ENCODE assay signal across 8 cellular contexts in the genomic region with DNA sequence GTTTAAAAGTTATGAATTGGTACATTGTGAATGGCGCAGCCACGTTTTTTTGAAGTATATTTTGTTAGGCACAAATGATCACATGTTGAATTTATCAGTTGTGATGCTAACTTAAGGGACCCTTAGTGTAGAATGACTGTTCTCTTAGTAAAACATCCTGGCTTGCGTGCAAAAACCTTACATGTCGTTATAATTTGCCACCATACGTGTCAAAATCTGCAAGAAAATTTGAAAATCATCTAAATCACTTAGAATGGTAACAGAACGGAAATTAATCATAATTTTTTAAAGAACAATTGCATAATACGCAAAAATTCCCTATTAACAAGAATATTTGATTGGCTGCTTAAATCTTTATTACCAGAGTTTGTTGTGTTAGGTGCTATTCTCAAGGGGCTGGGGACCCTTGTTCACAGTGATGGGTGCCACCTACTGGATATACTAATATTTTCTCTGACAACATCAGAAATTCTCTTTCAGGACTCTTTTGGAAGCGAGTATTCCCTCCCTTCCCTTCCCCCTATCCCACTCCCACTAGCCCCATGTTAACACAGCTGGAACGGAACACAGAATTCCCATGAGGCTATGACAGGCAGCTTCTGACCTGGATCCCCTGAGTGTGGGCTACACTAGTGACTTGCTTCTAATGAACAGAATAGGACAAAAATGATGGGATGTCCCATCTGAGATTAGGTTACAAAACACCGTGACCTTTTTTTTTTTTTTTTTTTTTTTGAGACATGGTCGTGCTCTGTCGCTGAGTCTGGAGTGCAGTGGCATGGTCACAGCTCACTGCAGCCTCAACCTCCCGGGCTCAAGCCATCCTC.
DNase-seq lines count a peak whose midpoint lies in the region; ATAC-seq lines count a peak whose summit lies in the region.

No MANE protein-coding gene starts in this region.

- ATAC-seq in HG02763 (IDR thresholded peaks at IDR 0.05; ENCODE audit: unreplicated experiment), result peak; percentile 17
- no peak for ATAC-seq in HG03457 (IDR thresholded peaks at IDR 0.05; ENCODE audit: unreplicated experiment)

- DNase-seq in A172 (ENCODE audit: low spot score) (peak; percentile 44), ELR (ENCODE audit: low read depth) (peak; percentile 57), NCI-H446 treated with DMSO at 0.1 percent for 48 hours (lab: John Stamatoyannopoulos, UW) (peak; percentile 42), dermis blood vessel endothelial cell (peak; percentile 51), midbrain (lab: John Stamatoyannopoulos, UW) (peak; percentile 38), HK-2 (ENCODE audit: unreplicated experiment) (no peak)
